ENCODE assay signal across 13 cellular contexts in genomic region chr1:53919675-53920066, GRCh38. TPM values are rescaled to one million over a fixed set of nuclear protein-coding genes. Genes with fewer than 3 reads are reported as not detected.
DNase-seq lines count a peak whose midpoint lies in the region; ATAC-seq and TF ChIP-seq lines count a peak whose summit lies in the region.
"Had no signal": no experiment of that assay in that cellular context is flagged by ENCODE, and none has a peak within 500 bp of the region (broad histone marks: within the 10 kb centered on the region; RNA-seq: fewer than 3 reads in every experiment).

No MANE protein-coding gene starts in this region.

- CTCF ChIA-PET in activated CD8-positive, alpha-beta T cell treated with anti-CD3 and anti-CD28 coated beads, Interleukin-2, amount 10 ng/mL, durations not matched to agents 7 days and 5 days (lab: Charles Lee), result interaction anchor here (1.1 to 2.0 kb wide), 5 partner anchors 25 to 59 kb away, joined by 3 to 7 read pairs (median 4); partner anchors contain the start of genes IFT25 and YIPF1

- no peaks in the 10 kb centered on the region for H3K9me3 Mint-ChIP-seq in activated CD8-positive, alpha-beta T cell treated with anti-CD3 and anti-CD28 coated beads, Interleukin-2, amount 10 ng/mL, durations not matched to agents 7 days and 5 days (ENCODE audit: insufficient read depth)

- peak overlapping the region; percentile 89 for H3K27ac Mint-ChIP-seq in activated CD8-positive, alpha-beta T cell treated with anti-CD3 and anti-CD28 coated beads, Interleukin-2, amount 10 ng/mL, durations not matched to agents 7 days and 5 days

- H3K4me1 Mint-ChIP-seq in activated CD8-positive, alpha-beta T cell treated with anti-CD3 and anti-CD28 coated beads, Interleukin-2, amount 10 ng/mL, durations not matched to agents 7 days and 5 days (ENCODE audit: low read depth), result peaks cover 38% of the 10 kb centered on the region

- DNase-seq in H4 (ENCODE audit: low spot score), result peak; percentile 51
- DNase-seq in activated CD8-positive, alpha-beta T cell treated with anti-CD3 and anti-CD28 coated beads, Interleukin-2, amount 10 ng/mL, durations not matched to agents 7 days and 5 days, result peak; percentile 47
- DNase-seq in glomerular visceral epithelial cell (ENCODE audit: extremely low spot score), result peak; percentile 31
- no peak for DNase-seq in NCI-H1092 (lab: John Stamatoyannopoulos, UW)
- no peak for DNase-seq in omental fat pad (ENCODE audit: low spot score)
- no peak for DNase-seq in head of caudate nucleus
- no peak for DNase-seq in UCSD-AML1 (lab: John Stamatoyannopoulos, UW; ENCODE audit: unreplicated experiment)
- DNase-seq: Kasumi-1, left ventricle myocardium inferior, WERI-Rb-1 had no signal

- intact Hi-C loops in head of caudate nucleus (cut with DNase I), result no loop called here

- 0 out of 2 replicates have a peak overlapping the region, but pooled peaks have one; percentile 15 for H3K27ac ChIP-seq in C4-2B
- H3K27ac ChIP-seq: left ventricle myocardium inferior, neutrophil, WERI-Rb-1 had no signal

- no peaks in the 10 kb centered on the region for H3K27me3 Mint-ChIP-seq in activated CD8-positive, alpha-beta T cell treated with anti-CD3 and anti-CD28 coated beads, Interleukin-2, amount 10 ng/mL, durations not matched to agents 7 days and 5 days (ENCODE audit: low read depth)

- peak; percentile 88 for ATAC-seq in activated CD8-positive, alpha-beta T cell treated with anti-CD3 and anti-CD28 coated beads, Interleukin-2, amount 10 ng/mL, durations not matched to agents 7 days and 5 days
- no peak for ATAC-seq in omental fat pad (ENCODE audit: low FRiP score)

- TF ChIP-seq CTCF in C4-2B (conservative IDR thresholded peaks at IDR 0.05) (no peak), omental fat pad (IDR thresholded peaks at IDR 0.05) (no peak)

- H3K4me3 Mint-ChIP-seq in activated CD8-positive, alpha-beta T cell treated with anti-CD3 and anti-CD28 coated beads, Interleukin-2, amount 10 ng/mL, durations not matched to agents 7 days and 5 days, result peak overlapping the region; percentile 31

- POLR2A ChIA-PET in activated CD8-positive, alpha-beta T cell treated with anti-CD3 and anti-CD28 coated beads, Interleukin-2, amount 10 ng/mL, durations not matched to agents 7 days and 5 days (lab: Charles Lee), result interaction anchor here (1.0 kb wide), 1 partner anchor 37 kb away, joined by 3 read pairs; no protein-coding TSS in a partner anchor

- peaks cover 59% of the 10 kb centered on the region for H3K36me3 Mint-ChIP-seq in activated CD8-positive, alpha-beta T cell treated with anti-CD3 and anti-CD28 coated beads, Interleukin-2, amount 10 ng/mL, durations not matched to agents 7 days and 5 days (ENCODE audit: low read depth)

RNA-seq across cellular contexts. Expression of gene DIO1, which starts 25.7 kb away (rescaled TPM):
- not detected in 2 replicates for total RNA-seq in H4 (2014; rRNA removed; shearing (Covaris generic))
- not detected for total RNA-seq in activated CD8-positive, alpha-beta T cell treated with anti-CD3 and anti-CD28 coated beads, Interleukin-2, amount 10 ng/mL, durations not matched to agents 7 days and 5 days
- total RNA-seq in omental fat pad, result not detected
- total RNA-seq: glomerular endothelial cell, left ventricle myocardium inferior had no signal

RNA-seq across cellular contexts. Expression of gene IFT25, which starts 25.8 kb away (rescaled TPM):
- total RNA-seq in H4 (2014; rRNA removed; shearing (Covaris generic)), result 71.9 and 86.5 TPM in 2 replicates
- 10 to 100 TPM; 83.1 to 87.1 TPM for total RNA-seq in activated CD8-positive, alpha-beta T cell treated with anti-CD3 and anti-CD28 coated beads, Interleukin-2, amount 10 ng/mL, durations not matched to agents 7 days and 5 days
- total RNA-seq in omental fat pad, result 10 to 100 TPM; 11.6 to 24.6 (median 15.5) TPM

RNA-seq across cellular contexts. Expression of gene LRRC42, which starts 26.5 kb away (rescaled TPM):
- 56.6 and 64.3 TPM in 2 replicates for total RNA-seq in H4 (2014; rRNA removed; shearing (Covaris generic))
- 10 to 100 TPM; 26.3 to 26.8 TPM for total RNA-seq in activated CD8-positive, alpha-beta T cell treated with anti-CD3 and anti-CD28 coated beads, Interleukin-2, amount 10 ng/mL, durations not matched to agents 7 days and 5 days
- total RNA-seq in omental fat pad, result 10 to 100 TPM; 12.6 to 22.8 (median 16.7) TPM

RNA-seq across cellular contexts. Expression of gene YIPF1, which starts 30.1 kb away (rescaled TPM):
- 45.0 and 53.8 TPM in 2 replicates for total RNA-seq in H4 (2014; rRNA removed; shearing (Covaris generic))
- total RNA-seq in activated CD8-positive, alpha-beta T cell treated with anti-CD3 and anti-CD28 coated beads, Interleukin-2, amount 10 ng/mL, durations not matched to agents 7 days and 5 days, result 10 to 100 TPM; 14.9 to 16.3 TPM
- total RNA-seq in omental fat pad, result 10 to 100 TPM; 14.8 to 29.4 (median 21.0) TPM

Comparison
In these comparisons a context has a peak if more than half of its experiments do, and no peak if none do; other contexts are left out.
1. DNase-seq: peak in H4 (single experiment), activated CD8-positive, alpha-beta T cell treated with anti-CD3 and anti-CD28 coated beads, Interleukin-2, amount 10 ng/mL, durations not matched to agents 7 days and 5 days (single experiment) and glomerular visceral epithelial cell (single experiment); none in NCI-H1092 (single experiment), omental fat pad (single experiment), head of caudate nucleus (0 of 42) and UCSD-AML1 (single experiment).